30 cellular contexts compared by ENCODE assay signal in genomic region chr6:108673153-108673552, GRCh38.
A peak's percentile ranks its signal among the peaks of the same experiment; 100 is the strongest.
DNase-seq lines count a peak whose midpoint lies in the region; ATAC-seq and TF ChIP-seq lines count a peak whose summit lies in the region.
"Had no signal": no experiment of that assay in that cellular context is flagged by ENCODE, and none has a peak within 500 bp of the region (broad histone marks: within the 10 kb centered on the region; RNA-seq: fewer than 3 reads in every experiment).

No MANE protein-coding gene starts in this region.

- no peak overlapping the region for H2BK120ac ChIP-seq in trophoblast cell (ENCODE audit: insufficient read depth, low read length, poor library complexity)

- H3K9me3 ChIP-seq in HCT116 (ENCODE audit: control insufficient read depth in 1 of 2, insufficient read depth in 1 of 2, low read depth in 1 of 2, low read length in 2 of 2) (no peaks in the 10 kb centered on the region), trophoblast cell (ENCODE audit: insufficient read depth, low read depth, low read length) (no peaks in the 10 kb centered on the region)
- H3K9me3 ChIP-seq: BLaER1, ovary, Peyer's patch, SJCRH30 had no signal

- H3K9ac ChIP-seq in HCT116 (ENCODE audit: low read length): no peak overlapping the region
- no peak overlapping the region for H3K9ac ChIP-seq in trophoblast cell (ENCODE audit: low read length)
- H3K9ac ChIP-seq: BLaER1 had no signal

- no peak overlapping the region for H4K91ac ChIP-seq in trophoblast cell (ENCODE audit: low read depth, low read length)

- H3K4me1 ChIP-seq in HCT116 (ENCODE audit: control insufficient read depth in 1 of 2, insufficient read depth in 2 of 2, low read length in 2 of 2): peaks cover 10 to 54% of the 10 kb centered on the region in 2 experiments
- H3K4me1 ChIP-seq in trophoblast cell (ENCODE audit: control insufficient read depth in 1 of 2, insufficient read depth in 2 of 2, low read length in 2 of 2): peaks cover 7 to 13% of the 10 kb centered on the region in 2 experiments
- H3K4me1 ChIP-seq: BLaER1, SJCRH30 had no signal

- H2BK5ac ChIP-seq in trophoblast cell (ENCODE audit: low read depth, low read length, poor library complexity): no peak overlapping the region

- H2AFZ ChIP-seq in HCT116 (ENCODE audit: low read depth, low read length, poor library complexity, severe bottlenecking): no peak overlapping the region
- peak overlapping the region; percentile 52 for H2AFZ ChIP-seq in trophoblast cell (ENCODE audit: insufficient read depth, low read length, poor library complexity)

- POLR2A ChIA-PET in HCT116 (lab: Charles Lee): no interaction called here

- H3K27ac ChIP-seq in HCT116 (ENCODE audit: low read depth, low read length) (no peak overlapping the region), trophoblast cell (ENCODE audit: low read depth, low read length) (no peak overlapping the region)
- H3K27ac ChIP-seq: BLaER1, ovary, SJCRH30 had no signal

- H4K8ac ChIP-seq in trophoblast cell (ENCODE audit: low read depth, low read length): no peak overlapping the region

- no peak overlapping the region for H2AK5ac ChIP-seq in trophoblast cell (ENCODE audit: low read length)

- H3K9me2 ChIP-seq in HCT116 (ENCODE audit: insufficient read depth): no peaks in the 10 kb centered on the region

- H3K23ac ChIP-seq in trophoblast cell (ENCODE audit: low read length): no peak overlapping the region

- RAD21 ChIA-PET in HCT116 (lab: Charles Lee; ENCODE audit: low non-redundant PET in 1 of 2, low total read pairs in 2 of 2, uncharacterized antibody in 2 of 2, unreplicated experiment in 2 of 2): no interaction called here

- H3K4ac ChIP-seq in trophoblast cell (ENCODE audit: low read depth, low read length): peak overlapping the region; percentile 54

- H3K27me3 ChIP-seq in HCT116 (ENCODE audit: insufficient read depth, low read length) (no peaks in the 10 kb centered on the region), trophoblast cell (ENCODE audit: insufficient read depth, low read length) (no peaks in the 10 kb centered on the region)
- H3K27me3 ChIP-seq: BLaER1, ovary, Peyer's patch, SJCRH30 had no signal

- H3K18ac ChIP-seq in trophoblast cell (ENCODE audit: low read length): no peak overlapping the region

- no peak overlapping the region for H3K14ac ChIP-seq in trophoblast cell (ENCODE audit: low read length)

- H4K20me1 ChIP-seq in HCT116 (ENCODE audit: insufficient read depth): peaks cover 4% of the 10 kb centered on the region; the same call in 1 of the 2 replicates

- DNase-seq in HCT116 (ENCODE audit: low read depth, low spot score) (no peak), RPMI8226 (peak; percentile 94), trophoblast cell (no peak), erythroblast (lab: John Stamatoyannopoulos, UW) (no peak), DMS 273 (lab: John Stamatoyannopoulos, UW; ENCODE audit: unreplicated experiment) (no peak)
- no peak for DNase-seq in activated T-cell treated with anti-CD3 and anti-CD28 coated beads, Interleukin-2, amount 50 U/mL, for 48 hours
- DNase-seq: activated CD4-positive, alpha-beta T cell treated with anti-CD3 and anti-CD28 coated beads, Interleukin-2, amount 50 U/mL, for 48 hours; activated naive CD8-positive, alpha-beta T cell treated with anti-CD3 and anti-CD28 coated beads for 36 hours; aorta; cortex of kidney; GDM1; hypothalamus; immature natural killer cell; naive thymus-derived CD4-positive, alpha-beta T cell; NCI-H1048; NCI-H187 treated with DMSO at 0.1 percent for 48 hours; NCI-H524 treated with DMSO at 0.1 percent for 48 hours; ovary; SJCRH30; stimulated activated CD4-positive, alpha-beta T cell treated with anti-CD3 and anti-CD28 coated beads, Interleukin-1b, Interleukin-23, amount 100 ng/mL, for 48 hours; stimulated activated CD8-positive, alpha-beta memory T cell treated with anti-CD3 and anti-CD28 coated beads, Interleukin-4, amount 100 ng/mL, for 48 hours; substantia nigra; T-helper 1 cell had no signal

- H2BK12ac ChIP-seq in trophoblast cell (ENCODE audit: low read length): no peak overlapping the region

- no CpG with 5 or more reads among the region's 6 CpGs for WGBS in trophoblast cell (ENCODE audit: extremely low coverage, insufficient coverage, insufficient read length)

- no peak for TF ChIP-seq RAD21 in HCT116 (IDR thresholded peaks at IDR 0.05; ENCODE audit: low read depth)

- intact Hi-C loops in HCT116 (cut with micrococcal nuclease): loop anchor here (5.0 kb wide), 1 partner anchor 111 kb away; the partner anchor contains the start of gene FOXO3

- H3K36me3 ChIP-seq in HCT116 (ENCODE audit: control insufficient read depth in 1 of 2, insufficient read depth in 2 of 2, low read length in 2 of 2): no peaks in the 10 kb centered on the region
- H3K36me3 ChIP-seq in trophoblast cell (ENCODE audit: control insufficient read depth in 1 of 2, insufficient read depth in 2 of 2, low read length in 2 of 2): peaks cover 1% of the 10 kb centered on the region in 2 experiments
- H3K36me3 ChIP-seq: ovary had no signal

- TF ChIP-seq CTCF in HCT116 (IDR thresholded peaks at IDR 0.05 in 2 of 3, conservative IDR thresholded peaks at IDR 0.05 in 1 of 3; ENCODE audit: borderline replicate concordance in 1 of 3, insufficient read depth in 1 of 3, low read depth in 2 of 3, low read length in 2 of 3): no peak

- CTCF ChIA-PET in HCT116 (lab: Charles Lee): no interaction called here

- no TSS peak for BruUV-seq in HCT116 (replicated peaks; lab: Mats Ljungman, UMichigan)

- H3K4me3 ChIP-seq in HCT116 (replicated peaks in 1 of 2; ENCODE audit: low read depth in 1 of 2, low read length in 2 of 2) (peak overlapping the region in 1 of 2 experiments; percentile 7; a peak in 1 of 4 replicates), trophoblast cell (ENCODE audit: low read depth, low read length) (no peak overlapping the region)
- H3K4me3 ChIP-seq: BLaER1, ovary, Peyer's patch, SJCRH30, smooth muscle cell had no signal

- ATAC-seq in HCT116 (peak; percentile 47), esophagus mucosa (peak; percentile 39), HG03521 (IDR thresholded peaks at IDR 0.05; ENCODE audit: unreplicated experiment) (no peak)
- ATAC-seq: HepG2; left lobe of liver; naive thymus-derived CD4-positive, alpha-beta T cell had no signal

- H3K4me2 ChIP-seq in HCT116 (ENCODE audit: low read length) (peak overlapping the region; percentile 59), trophoblast cell (ENCODE audit: low read length) (no peak overlapping the region)
- H3K4me2 ChIP-seq: BLaER1, smooth muscle cell had no signal

- TF ChIP-seq POLR2A in HCT116 (IDR thresholded peaks at IDR 0.05; ENCODE audit: borderline replicate concordance, extremely low read depth, insufficient read depth, insufficient read length): no peak
- no peak for TF ChIP-seq POLR2A in erythroblast (IDR thresholded peaks at IDR 0.05; ENCODE audit: low read length)

- no peak overlapping the region for H4K12ac ChIP-seq in trophoblast cell (ENCODE audit: low read depth, low read length)

- H3K79me1 ChIP-seq in trophoblast cell (ENCODE audit: low read length): no peaks in the 10 kb centered on the region

- peaks cover 95% of the 10 kb centered on the region for H3K79me2 ChIP-seq in HCT116 (ENCODE audit: insufficient read depth, low read length)
- H3K79me2 ChIP-seq in trophoblast cell (ENCODE audit: control insufficient read depth, insufficient read depth, low read length, poor library complexity): peaks cover 5% of the 10 kb centered on the region

TF ChIP-seq in HCT116, 20 proteins besides CTCF, POLR2A, EP300 and RAD21 (continues in another document):
- TF ChIP-seq CEBPB (IDR thresholded peaks at IDR 0.05; ENCODE audit: low read depth) (no peak), ELF1 (IDR thresholded peaks at IDR 0.05; ENCODE audit: borderline replicate concordance, low read depth) (no peak), SIN3A (IDR thresholded peaks at IDR 0.05; ENCODE audit: low read depth) (no peak), JUND (IDR thresholded peaks at IDR 0.05) (no peak), EZH2phosphoT487 (IDR thresholded peaks at IDR 0.05; ENCODE audit: borderline replicate concordance) (no peak), SP1 (IDR thresholded peaks at IDR 0.05; ENCODE audit: low read depth) (no peak), ZNF274 (IDR thresholded peaks at IDR 0.05; ENCODE audit: low read depth, low read length) (no peak), POLR2AphosphoS5 (IDR thresholded peaks at IDR 0.05; ENCODE audit: low read depth, low read length) (no peak), CBX3 (IDR thresholded peaks at IDR 0.05; ENCODE audit: low read depth) (no peak), EGR1 (IDR thresholded peaks at IDR 0.05; ENCODE audit: low read depth) (no peak), FOSL1 (IDR thresholded peaks at IDR 0.05; ENCODE audit: low read depth) (no peak), YY1 (IDR thresholded peaks at IDR 0.05; ENCODE audit: extremely low read depth, insufficient replicate concordance, low read depth, low read length) (no peak)
- TF ChIP-seq, protein P1, sequence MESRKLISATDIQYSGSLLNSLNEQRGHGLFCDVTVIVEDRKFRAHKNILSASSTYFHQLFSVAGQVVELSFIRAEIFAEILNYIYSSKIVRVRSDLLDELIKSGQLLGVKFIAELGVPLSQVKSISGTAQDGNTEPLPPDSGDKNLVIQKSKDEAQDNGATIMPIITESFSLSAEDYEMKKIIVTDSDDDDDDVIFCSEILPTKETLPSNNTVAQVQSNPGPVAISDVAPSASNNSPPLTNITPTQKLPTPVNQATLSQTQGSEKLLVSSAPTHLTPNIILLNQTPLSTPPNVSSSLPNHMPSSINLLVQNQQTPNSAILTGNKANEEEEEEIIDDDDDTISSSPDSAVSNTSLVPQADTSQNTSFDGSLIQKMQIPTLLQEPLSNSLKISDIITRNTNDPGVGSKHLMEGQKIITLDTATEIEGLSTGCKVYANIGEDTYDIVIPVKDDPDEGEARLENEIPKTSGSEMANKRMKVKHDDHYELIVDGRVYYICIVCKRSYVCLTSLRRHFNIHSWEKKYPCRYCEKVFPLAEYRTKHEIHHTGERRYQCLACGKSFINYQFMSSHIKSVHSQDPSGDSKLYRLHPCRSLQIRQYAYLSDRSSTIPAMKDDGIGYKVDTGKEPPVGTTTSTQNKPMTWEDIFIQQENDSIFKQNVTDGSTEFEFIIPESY (IDR thresholded peaks at IDR 0.05; ENCODE audit: extremely low read depth, insufficient replicate concordance, low read length): no peak
- TF ChIP-seq, protein P2, sequence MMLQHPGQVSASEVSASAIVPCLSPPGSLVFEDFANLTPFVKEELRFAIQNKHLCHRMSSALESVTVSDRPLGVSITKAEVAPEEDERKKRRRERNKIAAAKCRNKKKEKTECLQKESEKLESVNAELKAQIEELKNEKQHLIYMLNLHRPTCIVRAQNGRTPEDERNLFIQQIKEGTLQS (IDR thresholded peaks at IDR 0.05): no peak
